ENCODE assay signal across 10 cellular contexts in the genomic region with DNA sequence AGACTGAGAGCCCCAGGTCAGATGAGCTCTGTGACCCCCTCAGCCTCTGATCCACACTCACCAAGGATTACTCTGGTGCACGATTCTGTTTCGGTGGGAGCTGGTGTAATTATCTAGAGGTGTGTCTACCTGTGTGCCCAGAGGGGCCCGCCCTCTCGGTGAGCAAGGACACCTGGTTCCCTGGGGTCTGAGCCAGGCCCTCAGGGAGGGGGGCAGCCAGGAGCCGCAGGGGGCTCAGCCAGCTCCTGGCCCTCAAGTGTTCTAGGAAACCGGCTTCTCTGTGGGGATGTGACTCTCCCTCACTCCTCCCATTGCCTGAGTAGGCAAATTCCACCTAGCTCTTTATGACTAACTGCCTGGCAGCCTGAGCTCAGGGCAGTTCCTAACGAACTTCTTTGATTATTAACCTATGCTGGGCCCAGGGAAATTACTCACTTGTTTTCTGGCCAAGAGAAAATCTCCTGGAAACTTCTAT. TPM values are rescaled to one million over a fixed set of nuclear protein-coding genes. Genes with fewer than 3 reads are reported as not detected.
A peak's percentile ranks its signal among the peaks of the same experiment; 100 is the strongest.
DNase-seq lines count a peak whose midpoint lies in the region; ATAC-seq, FAIRE-seq and TF ChIP-seq lines count a peak whose summit lies in the region.
"Had no signal": no experiment of that assay in that cellular context is flagged by ENCODE, and none has a peak within 500 bp of the region (broad histone marks: within the 10 kb centered on the region; RNA-seq: fewer than 3 reads in every experiment).

No MANE protein-coding gene starts in this region.

- H2BK120ac ChIP-seq in mesendoderm (ENCODE audit: low read depth, low read length), result no peak overlapping the region

- H3K36me3 ChIP-seq in endothelial cell of umbilical vein (ENCODE audit: control insufficient read depth in 2 of 2, extremely low read depth in 1 of 2, insufficient read depth in 2 of 2, low read length in 2 of 2), result no peaks in the 10 kb centered on the region
- H3K36me3 ChIP-seq in mesendoderm (ENCODE audit: control insufficient read depth, insufficient read depth, low read length), result no peaks in the 10 kb centered on the region

- no peak overlapping the region for H3K4ac ChIP-seq in mesendoderm (ENCODE audit: low read depth, low read length)

- H3K4me1 ChIP-seq in endothelial cell of umbilical vein (ENCODE audit: control insufficient read depth, extremely low read depth, insufficient read depth, low read length) (peaks cover 3% of the 10 kb centered on the region), mesendoderm (ENCODE audit: control insufficient read depth, low read depth, low read length) (no peaks in the 10 kb centered on the region)

- H4K5ac ChIP-seq in mesendoderm (ENCODE audit: low read length), result no peak overlapping the region

- H3K9ac ChIP-seq in endothelial cell of umbilical vein (replicated peaks; ENCODE audit: extremely low read depth, insufficient read depth, low read length) (no peak overlapping the region), mesendoderm (ENCODE audit: low read length) (no peak overlapping the region)

- H3K79me2 ChIP-seq in endothelial cell of umbilical vein (ENCODE audit: control insufficient read depth, insufficient read depth, low read length) (no peaks in the 10 kb centered on the region), mesendoderm (ENCODE audit: control insufficient read depth, insufficient read depth, low read length) (peaks cover 59% of the 10 kb centered on the region)

- H2BK15ac ChIP-seq in mesendoderm (replicated peaks; ENCODE audit: low read depth), result no peak overlapping the region

- no TSS peak for BruUV-seq in endothelial cell of umbilical vein (replicated peaks; lab: Mats Ljungman, UMichigan)

- H3K27me3 ChIP-seq in endothelial cell of umbilical vein (ENCODE audit: control insufficient read depth in 2 of 2, insufficient read depth in 2 of 2, low read length in 2 of 2), result no peaks in the 10 kb centered on the region
- no peaks in the 10 kb centered on the region for H3K27me3 ChIP-seq in mesendoderm (ENCODE audit: insufficient read depth, low read length, poor library complexity)

- peak; percentile 88 for FAIRE-seq in endothelial cell of umbilical vein (lab: Jason Lieb, UNC)

- dilution Hi-C loops in endothelial cell of umbilical vein (cut with MboI; ENCODE audit: extremely low pct_ligation_motif_present, low sequenced_read_pairs), result no loop called here

- TF ChIP-seq CTCF in endothelial cell of umbilical vein (IDR thresholded peaks at IDR 0.05; ENCODE audit: extremely low read depth in 1 of 2, insufficient read depth in 1 of 2, low read depth in 1 of 2, low read length in 2 of 2) (no peak), coronary artery (IDR thresholded peaks at IDR 0.05) (no peak)

- H3K9me3 ChIP-seq in endothelial cell of umbilical vein (replicated peaks; ENCODE audit: control insufficient read depth, insufficient read depth, low read length), result no peaks in the 10 kb centered on the region

- peak; percentile 79 for DNase-seq in EL
- peak; percentile 13 for DNase-seq in NCI-H345 treated with DMSO at 0.1 percent for 48 hours (lab: John Stamatoyannopoulos, UW; ENCODE audit: unreplicated experiment)
- DNase-seq in endothelial cell of umbilical vein (ENCODE audit: low read depth, low spot score), result peak; percentile 88
- peak; percentile 66 for DNase-seq in mesendoderm
- no peak for DNase-seq in stimulated activated CD4-positive, alpha-beta T cell treated with anti-CD3 and anti-CD28 coated beads, Interleukin-2, amount 100 ng/mL, for 24 hours
- no peak for DNase-seq in coronary artery (ENCODE audit: low spot score)
- DNase-seq: activated naive CD4-positive, alpha-beta T cell treated with anti-CD3 and anti-CD28 coated beads, Interleukin-2, amount 50 U/mL, for 16 hours; T-helper 2 cell had no signal

- intact Hi-C loops in endothelial cell of umbilical vein (cut with micrococcal nuclease), result no loop called here

- H3K4me2 ChIP-seq in endothelial cell of umbilical vein (ENCODE audit: insufficient read depth, low read length) (no peak overlapping the region), mesendoderm (ENCODE audit: low read length) (no peak overlapping the region)

- H4K8ac ChIP-seq in mesendoderm (ENCODE audit: low read depth, low read length), result no peak overlapping the region

- H4K20me1 ChIP-seq in endothelial cell of umbilical vein (replicated peaks; ENCODE audit: control insufficient read depth, extremely low read depth, insufficient read depth, low read length), result no peaks in the 10 kb centered on the region

- no peak overlapping the region for H3K27ac ChIP-seq in endothelial cell of umbilical vein (ENCODE audit: insufficient read depth, low read depth, low read length)
- H3K27ac ChIP-seq in mesendoderm (ENCODE audit: low read depth, low read length), result no peak overlapping the region
- H3K27ac ChIP-seq in coronary artery, result no peak overlapping the region

- H2AFZ ChIP-seq in endothelial cell of umbilical vein (ENCODE audit: low read depth, low read length), result no peak overlapping the region

- no peak overlapping the region for H2BK5ac ChIP-seq in mesendoderm (ENCODE audit: low read length)

- H2AK5ac ChIP-seq in mesendoderm (ENCODE audit: low read length), result no peak overlapping the region

- no peak overlapping the region for H3K18ac ChIP-seq in mesendoderm (ENCODE audit: low read length)

- CTCF ChIA-PET in endothelial cell of umbilical vein (lab: Charles Lee), result interaction anchor here (0.6 to 1.1 kb wide), 3 partner anchors 11 to 647 kb away, joined by 3 read pairs; no protein-coding TSS in a partner anchor

- POLR2A ChIA-PET in endothelial cell of umbilical vein (lab: Charles Lee), result no interaction called here

- H3K79me1 ChIP-seq in mesendoderm (ENCODE audit: low read length), result peaks cover 37% of the 10 kb centered on the region

- H3K23ac ChIP-seq in mesendoderm (ENCODE audit: low read length), result no peak overlapping the region

- WGBS in mesendoderm (ENCODE audit: extremely low coverage, insufficient coverage, low lambda C conversion rate), result no CpG with 5 or more reads among the region's 7 CpGs

- H3K4me3 ChIP-seq in endothelial cell of umbilical vein (replicated peaks in 1 of 3; ENCODE audit: insufficient read depth in 1 of 3, low read depth in 1 of 3, low read length in 3 of 3) (no peak overlapping the region), mesendoderm (ENCODE audit: low read length) (no peak overlapping the region), coronary artery (no peak overlapping the region)

- no peak overlapping the region for H3K56ac ChIP-seq in mesendoderm (ENCODE audit: low read length)

- H3K9me1 ChIP-seq in endothelial cell of umbilical vein (replicated peaks; ENCODE audit: control insufficient read depth, extremely low read depth, insufficient read depth, low read length), result no peaks in the 10 kb centered on the region

- ATAC-seq in GM21576 (IDR thresholded peaks at IDR 0.05; ENCODE audit: unreplicated experiment), result no peak
- no peak for ATAC-seq in HG03342 (IDR thresholded peaks at IDR 0.05; ENCODE audit: unreplicated experiment)

- TF ChIP-seq POLR2A in endothelial cell of umbilical vein (IDR thresholded peaks at IDR 0.05; ENCODE audit: low read depth, low read length), result no peak

TF ChIP-seq in endothelial cell of umbilical vein, 7 proteins besides CTCF, POLR2A, EP300 and RAD21:
- TF ChIP-seq FOS (IDR thresholded peaks at IDR 0.05; ENCODE audit: borderline replicate concordance, insufficient read depth, low read length) (peak; percentile 69), POLR2AphosphoS5 (IDR thresholded peaks at IDR 0.05; ENCODE audit: insufficient read depth, low read depth, low read length) (no peak)

RNA-seq across cellular contexts. Expression of a gene that starts 17.4 kb away (rescaled TPM):
- 19.5 and 20.9 TPM in 2 replicates for total RNA-seq in endothelial cell of umbilical vein
- polyA plus RNA-seq in endothelial cell of umbilical vein, result 10.2 and 10.8 TPM in 2 replicates
- 7.8 and 8.3 TPM in 2 replicates for polyA plus RNA-seq in endothelial cell of umbilical vein (2011; cell fraction: cytosol; rRNA removed)
- polyA plus RNA-seq in endothelial cell of umbilical vein (2011; cell fraction: nucleus; rRNA removed), result 14.8 and 17.7 TPM in 2 replicates
- 8.5 and 9.4 TPM in 2 replicates for polyA plus RNA-seq in endothelial cell of umbilical vein (2012)
- polyA minus RNA-seq in endothelial cell of umbilical vein, result 34.2 and 41.8 TPM in 2 replicates
- 19.9 TPM for polyA minus RNA-seq in endothelial cell of umbilical vein (2011; cell fraction: cytosol; rRNA and poly(A)+ RNA removed)
- 45.6 and 48.1 TPM in 2 replicates for polyA minus RNA-seq in endothelial cell of umbilical vein (2011; cell fraction: nucleus; rRNA and poly(A)+ RNA removed)
- 17.4 TPM for polyA plus RNA-seq in mesendoderm (2013, experiment 1 of 2)
- 16.8 TPM for polyA plus RNA-seq in mesendoderm (2013, experiment 2 of 2)

Comparison
In these comparisons a context has a peak if more than half of its experiments do, and no peak if none do; other contexts are left out.
1. DNase-seq: peak in EL (single experiment), NCI-H345 treated with DMSO at 0.1 percent for 48 hours (single experiment), endothelial cell of umbilical vein (single experiment) and mesendoderm (single experiment); none in stimulated activated CD4-positive, alpha-beta T cell treated with anti-CD3 and anti-CD28 coated beads, Interleukin-2, amount 100 ng/mL, for 24 hours (0 of 2) and coronary artery (single experiment).